Comparison of ENCODE assay signal across 34 cellular contexts in genomic region chr16:1123525-1124230, GRCh38. TPM values are rescaled to one million over a fixed set of nuclear protein-coding genes. Genes with fewer than 3 reads are reported as not detected.
"Had no signal": no experiment of that assay in that cellular context is flagged by ENCODE, and none has a peak within 500 bp of the region (broad histone marks: within the 10 kb centered on the region; RNA-seq: fewer than 3 reads in every experiment).

No MANE protein-coding gene starts in this region.

- H3K4me3 ChIP-seq: Peyer's patch, SJSA1 had no signal

- DNase-seq: activated CD4-positive, alpha-beta memory T cell treated with anti-CD3 and anti-CD28 coated beads, Interleukin-2, amount 10 ng/mL, durations not matched to agents 7 days and 5 days; activated CD4-positive, alpha-beta T cell treated with anti-CD3 and anti-CD28 coated beads for 36 hours; activated CD8-positive, alpha-beta memory T cell treated with anti-CD3 and anti-CD28 coated beads for 24 hours; activated CD8-positive, alpha-beta memory T cell treated with anti-CD3 and anti-CD28 coated beads, Interleukin-2, amount 10 ng/mL, durations not matched to agents 7 days and 5 days; activated CD8-positive, alpha-beta memory T cell treated with anti-CD3 and anti-CD28 coated beads, Interleukin-2, amount 50 U/mL, for 48 hours; activated effector memory CD4-positive, alpha-beta T cell treated with Interleukin-2 at 50 U/mL for 16 hours; activated naive CD4-positive, alpha-beta T cell treated with anti-CD3 and anti-CD28 coated beads, Interleukin-2, amount 10 ng/mL, durations not matched to agents 7 days and 5 days; activated T-cell treated with anti-CD3 and anti-CD28 coated beads, Interleukin-2, amount 50 U/mL, for 48 hours; amniotic stem cell; aorta; brain microvascular endothelial cell; central memory CD4-positive, alpha-beta T cell; NCI-H1092 treated with DMSO at 0.1 percent for 48 hours; NCI-H1417; NCI-H146; NCI-H187; NCI-H2081 treated with DMSO at 0.1 percent for 48 hours; NCI-H226; NCI-H526 treated with DMSO at 0.1 percent for 48 hours; NK-92 treated with Interleukin-12 subunit alpha and Interleukin-12 subunit beta, amount 100 ng/mL, for 24 hours; PC-3; Peyer's patch; RPMI8226; SHP77 treated with DMSO at 0.1 percent for 48 hours; SK-N-SH had no signal

- H3K27ac Mint-ChIP-seq: activated CD4-positive, alpha-beta memory T cell treated with anti-CD3 and anti-CD28 coated beads, Interleukin-2, amount 10 ng/mL, durations not matched to agents 7 days and 5 days; activated CD4-positive, alpha-beta T cell treated with anti-CD3 and anti-CD28 coated beads for 36 hours; activated CD8-positive, alpha-beta memory T cell treated with anti-CD3 and anti-CD28 coated beads, Interleukin-2, amount 10 ng/mL, durations not matched to agents 7 days and 5 days; activated naive CD4-positive, alpha-beta T cell treated with anti-CD3 and anti-CD28 coated beads, Interleukin-2, amount 10 ng/mL, durations not matched to agents 7 days and 5 days; activated naive CD8-positive, alpha-beta T cell; T-helper 1 cell treated with Interleukin-12 subunit alpha and Interleukin-12 subunit beta and Interleukin-4 antibody, amounts not matched to agents 30 μg/mL and 1 μg/mL, for 36 hours; T-helper 2 cell treated with Interferon-gamma antibody and Interleukin-4, amounts not matched to agents 5 μg/mL and 100 μg/mL, for 36 hours; WTC11 had no signal

- H3K4me1 ChIP-seq: SJSA1 had no signal

- H3K4me1 Mint-ChIP-seq: activated CD4-positive, alpha-beta memory T cell treated with anti-CD3 and anti-CD28 coated beads, Interleukin-2, amount 10 ng/mL, durations not matched to agents 7 days and 5 days; activated CD4-positive, alpha-beta T cell treated with anti-CD3 and anti-CD28 coated beads for 36 hours; activated CD8-positive, alpha-beta memory T cell treated with anti-CD3 and anti-CD28 coated beads, Interleukin-2, amount 10 ng/mL, durations not matched to agents 7 days and 5 days; activated naive CD4-positive, alpha-beta T cell treated with anti-CD3 and anti-CD28 coated beads, Interleukin-2, amount 10 ng/mL, durations not matched to agents 7 days and 5 days; WTC11 had no signal

- H3K36me3 Mint-ChIP-seq: activated CD8-positive, alpha-beta memory T cell treated with anti-CD3 and anti-CD28 coated beads, Interleukin-2, amount 10 ng/mL, durations not matched to agents 7 days and 5 days; activated naive CD4-positive, alpha-beta T cell treated with anti-CD3 and anti-CD28 coated beads, Interleukin-2, amount 10 ng/mL, durations not matched to agents 7 days and 5 days; activated naive CD8-positive, alpha-beta T cell; WTC11 had no signal

- ATAC-seq: activated CD4-positive, alpha-beta T cell treated with anti-CD3 and anti-CD28 coated beads for 36 hours; activated CD4-positive, CD25-positive, alpha-beta regulatory T cell treated with anti-CD3 and anti-CD28 coated beads, Interleukin-2, amount 50 U/mL, for 24 hours; activated CD8-positive, alpha-beta memory T cell treated with anti-CD3 and anti-CD28 coated beads, Interleukin-2, amount 10 ng/mL, durations not matched to agents 7 days and 5 days; PC-3; WTC11 had no signal

- H3K4me3 Mint-ChIP-seq: activated CD4-positive, alpha-beta memory T cell treated with anti-CD3 and anti-CD28 coated beads, Interleukin-2, amount 10 ng/mL, durations not matched to agents 7 days and 5 days; activated CD4-positive, alpha-beta T cell treated with anti-CD3 and anti-CD28 coated beads for 36 hours; activated CD8-positive, alpha-beta memory T cell treated with anti-CD3 and anti-CD28 coated beads, Interleukin-2, amount 10 ng/mL, durations not matched to agents 7 days and 5 days; activated naive CD4-positive, alpha-beta T cell treated with anti-CD3 and anti-CD28 coated beads, Interleukin-2, amount 10 ng/mL, durations not matched to agents 7 days and 5 days; activated naive CD8-positive, alpha-beta T cell; T-helper 1 cell treated with Interleukin-12 subunit alpha and Interleukin-12 subunit beta and Interleukin-4 antibody, amounts not matched to agents 30 μg/mL and 1 μg/mL, for 36 hours; T-helper 2 cell treated with Interferon-gamma antibody and Interleukin-4, amounts not matched to agents 5 μg/mL and 100 μg/mL, for 36 hours; WTC11 had no signal

- H3K27me3 Mint-ChIP-seq: activated CD4-positive, alpha-beta memory T cell treated with anti-CD3 and anti-CD28 coated beads, Interleukin-2, amount 10 ng/mL, durations not matched to agents 7 days and 5 days; activated CD4-positive, alpha-beta T cell treated with anti-CD3 and anti-CD28 coated beads for 36 hours; activated CD8-positive, alpha-beta memory T cell treated with anti-CD3 and anti-CD28 coated beads, Interleukin-2, amount 10 ng/mL, durations not matched to agents 7 days and 5 days; activated naive CD4-positive, alpha-beta T cell treated with anti-CD3 and anti-CD28 coated beads, Interleukin-2, amount 10 ng/mL, durations not matched to agents 7 days and 5 days; activated naive CD8-positive, alpha-beta T cell had no signal

- H3K27me3 ChIP-seq: brain microvascular endothelial cell, Peyer's patch had no signal

- H3K9me3 ChIP-seq: Peyer's patch, SJSA1, SK-N-SH had no signal

- H3K9me3 Mint-ChIP-seq: activated CD4-positive, alpha-beta memory T cell treated with anti-CD3 and anti-CD28 coated beads, Interleukin-2, amount 10 ng/mL, durations not matched to agents 7 days and 5 days; activated naive CD4-positive, alpha-beta T cell treated with anti-CD3 and anti-CD28 coated beads, Interleukin-2, amount 10 ng/mL, durations not matched to agents 7 days and 5 days; T-helper 1 cell treated with Interleukin-12 subunit alpha and Interleukin-12 subunit beta and Interleukin-4 antibody, amounts not matched to agents 30 μg/mL and 1 μg/mL, for 36 hours; T-helper 2 cell treated with Interferon-gamma antibody and Interleukin-4, amounts not matched to agents 5 μg/mL and 100 μg/mL, for 36 hours; WTC11 had no signal

- H3K27ac ChIP-seq: brain microvascular endothelial cell, Peyer's patch, SJSA1 had no signal

- H3K36me3 ChIP-seq: brain microvascular endothelial cell, Peyer's patch, SJSA1 had no signal

RNA-seq across cellular contexts. Expression of gene C1QTNF8, which starts 27.6 kb away (rescaled TPM):
- total RNA-seq: activated CD4-positive, alpha-beta memory T cell treated with anti-CD3 and anti-CD28 coated beads, Interleukin-2, amount 10 ng/mL, durations not matched to agents 7 days and 5 days; activated CD4-positive, alpha-beta T cell treated with anti-CD3 and anti-CD28 coated beads for 36 hours; activated CD8-positive, alpha-beta memory T cell treated with anti-CD3 and anti-CD28 coated beads, Interleukin-2, amount 10 ng/mL, durations not matched to agents 7 days and 5 days; cerebellum; M059J; NCI-H460; PC-3; Peyer's patch; SJSA1 had no signal

RNA-seq across cellular contexts. Expression of gene CACNA1H, which starts 29.2 kb away (rescaled TPM):
- total RNA-seq: SJSA1 had no signal

RNA-seq across cellular contexts. Expression of gene SSTR5, which starts 51.1 kb away (rescaled TPM):
- total RNA-seq: activated CD4-positive, alpha-beta memory T cell treated with anti-CD3 and anti-CD28 coated beads, Interleukin-2, amount 10 ng/mL, durations not matched to agents 7 days and 5 days; activated CD4-positive, alpha-beta T cell treated with anti-CD3 and anti-CD28 coated beads for 36 hours; activated CD8-positive, alpha-beta memory T cell treated with anti-CD3 and anti-CD28 coated beads, Interleukin-2, amount 10 ng/mL, durations not matched to agents 7 days and 5 days; cerebellum; M059J; SJSA1 had no signal
